Comparison of ENCODE assay signal across 29 cellular contexts in genomic region chr5:130067364-130067763, GRCh38.
"Had no signal": no experiment of that assay in that cellular context is flagged by ENCODE, and none has a peak within 500 bp of the region (broad histone marks: within the 10 kb centered on the region; RNA-seq: fewer than 3 reads in every experiment).

No MANE protein-coding gene starts in this region.

- H3K27ac ChIP-seq: body of pancreas, breast epithelium, PC-9, RWPE1 had no signal

- DNase-seq: activated CD4-positive, alpha-beta T cell treated with anti-CD3 and anti-CD28 coated beads, Interleukin-2, amount 10 ng/mL, durations not matched to agents 7 days and 5 days; activated CD4-positive, alpha-beta T cell treated with anti-CD3 and anti-CD28 coated beads, Interleukin-2, amount 50 U/mL, for 48 hours; activated CD8-positive, alpha-beta T cell treated with anti-CD3 and anti-CD28 coated beads, Interleukin-2, amount 10 ng/mL, durations not matched to agents 7 days and 5 days; activated gamma-delta T cell; activated naive CD4-positive, alpha-beta T cell treated with Interleukin-2 at 50 U/mL for 16 hours; activated naive CD8-positive, alpha-beta T cell treated with anti-CD3 and anti-CD28 coated beads, Interleukin-2, amount 10 ng/mL, durations not matched to agents 7 days and 5 days; activated T-cell treated with anti-CD3 and anti-CD28 coated beads, Interleukin-2, amount 50 U/mL, for 24 hours; amygdala; Kasumi-1; KG1; MG63; NCI-H1048; NCI-H1105 treated with DMSO at 0.1 percent for 48 hours; NCI-H1436; NCI-H1694; NCI-H1930; NCI-H2081 treated with DMSO at 0.1 percent for 48 hours; NCI-H446 treated with DMSO at 0.1 percent for 48 hours; NCI-H524; NCI-H69; PC-9; Right ventricle myocardium superior; SW 1271; T-helper 1 cell; T-helper 2 cell; T1000 had no signal

- H3K9me3 ChIP-seq: body of pancreas, breast epithelium, MG63 had no signal

- H3K4me3 ChIP-seq: body of pancreas, breast epithelium, MG63, PC-9 had no signal

- H3K27me3 ChIP-seq: body of pancreas, breast epithelium, MG63 had no signal

- H3K36me3 ChIP-seq: breast epithelium, MG63 had no signal

- H3K4me1 ChIP-seq: body of pancreas, breast epithelium had no signal

- ATAC-seq: activated CD8-positive, alpha-beta T cell treated with anti-CD3 and anti-CD28 coated beads, Interleukin-2, amount 10 ng/mL, durations not matched to agents 7 days and 5 days; body of pancreas had no signal
